Comparison of ENCODE assay signal across 15 cellular contexts in genomic region chr10:18456984-18457383, GRCh38.
A peak's percentile ranks its signal among the peaks of the same experiment; 100 is the strongest.
DNase-seq lines count a peak whose midpoint lies in the region; ATAC-seq and TF ChIP-seq lines count a peak whose summit lies in the region.
"Had no signal": no experiment of that assay in that cellular context is flagged by ENCODE, and none has a peak within 500 bp of the region (broad histone marks: within the 10 kb centered on the region; RNA-seq: fewer than 3 reads in every experiment).

No MANE protein-coding gene starts in this region.

- peak; percentile 92 for ATAC-seq in GM19328 (IDR thresholded peaks at IDR 0.05; ENCODE audit: unreplicated experiment)
- peak; percentile 98 for ATAC-seq in HG02678 (IDR thresholded peaks at IDR 0.05; ENCODE audit: unreplicated experiment)
- ATAC-seq in HG03432 (IDR thresholded peaks at IDR 0.05; ENCODE audit: unreplicated experiment): peak; percentile 100
- no peak for ATAC-seq in stimulated activated naive CD8-positive, alpha-beta T cell treated with anti-CD3 and anti-CD28 coated beads, Interleukin-15, amount 100 ng/mL, for 72 hours
- no peak for ATAC-seq in omental fat pad (ENCODE audit: low FRiP score)

- H3K4me1 Mint-ChIP-seq in stimulated activated naive CD8-positive, alpha-beta T cell treated with anti-CD3 and anti-CD28 coated beads, Interleukin-15, amount 100 ng/mL, for 72 hours: no peaks in the 10 kb centered on the region

- no peak overlapping the region for H3K4me3 Mint-ChIP-seq in stimulated activated naive CD8-positive, alpha-beta T cell treated with anti-CD3 and anti-CD28 coated beads, Interleukin-15, amount 100 ng/mL, for 72 hours

- H3K27ac Mint-ChIP-seq in stimulated activated naive CD8-positive, alpha-beta T cell treated with anti-CD3 and anti-CD28 coated beads, Interleukin-15, amount 100 ng/mL, for 72 hours: no peak overlapping the region

- no peaks in the 10 kb centered on the region for H3K27me3 ChIP-seq in GM06990 (replicated peaks; ENCODE audit: control insufficient read depth, insufficient read depth, low read length)
- H3K27me3 ChIP-seq: tibial nerve had no signal

- DNase-seq in GM06990 (ENCODE audit: extremely low read depth, insufficient read length): peak; percentile 22
- no peak for DNase-seq in stimulated activated naive CD8-positive, alpha-beta T cell treated with anti-CD3 and anti-CD28 coated beads, Interleukin-15, amount 100 ng/mL, for 72 hours
- DNase-seq in NCI-H1694 (lab: John Stamatoyannopoulos, UW): no peak
- DNase-seq in omental fat pad (ENCODE audit: low spot score): no peak
- DNase-seq in foreskin melanocyte: no peak
- DNase-seq: activated CD8-positive, alpha-beta memory T cell treated with anti-CD3 and anti-CD28 coated beads for 24 hours; amygdala; effector memory CD4-positive, alpha-beta T cell; midbrain; NCI-H1092; NK-92 treated with Interleukin-12 subunit alpha and Interleukin-12 subunit beta, amount 100 ng/mL, for 24 hours had no signal

- H3K4me3 ChIP-seq in GM06990 (replicated peaks; ENCODE audit: low read depth, low read length): no peak overlapping the region
- H3K4me3 ChIP-seq: tibial nerve had no signal

- no peak for TF ChIP-seq CTCF in GM06990 (IDR thresholded peaks at IDR 0.05; ENCODE audit: insufficient read depth, low read length, poor library complexity, severe bottlenecking)
- no peak for TF ChIP-seq CTCF in omental fat pad (IDR thresholded peaks at IDR 0.05)

- no peaks in the 10 kb centered on the region for H3K27me3 Mint-ChIP-seq in stimulated activated naive CD8-positive, alpha-beta T cell treated with anti-CD3 and anti-CD28 coated beads, Interleukin-15, amount 100 ng/mL, for 72 hours

- H3K9me3 Mint-ChIP-seq in stimulated activated naive CD8-positive, alpha-beta T cell treated with anti-CD3 and anti-CD28 coated beads, Interleukin-15, amount 100 ng/mL, for 72 hours: no peaks in the 10 kb centered on the region

- no peaks in the 10 kb centered on the region for H3K36me3 ChIP-seq in GM06990 (ENCODE audit: control insufficient read depth, insufficient read depth, low read length)
- H3K36me3 ChIP-seq: tibial nerve had no signal

Comparison
In these comparisons a context has a peak if more than half of its experiments do, and no peak if none do; other contexts are left out.
1. ATAC-seq: peak in GM19328 (single experiment), HG02678 (single experiment) and HG03432 (single experiment); none in stimulated activated naive CD8-positive, alpha-beta T cell treated with anti-CD3 and anti-CD28 coated beads, Interleukin-15, amount 100 ng/mL, for 72 hours (single experiment) and omental fat pad (single experiment).